In genomic region chr9:98519641-98520040, GRCh38 we compare ENCODE assay signal across 20 cellular contexts.
"Had no signal": no experiment of that assay in that cellular context is flagged by ENCODE, and none has a peak within 500 bp of the region (broad histone marks: within the 10 kb centered on the region; RNA-seq: fewer than 3 reads in every experiment).

No MANE protein-coding gene starts in this region.

- H3K27ac ChIP-seq: left lung, lower lobe of right lung, pancreas, prostate gland, skin epidermis, suprapubic skin, tibial nerve, uterus had no signal

- H3K36me3 ChIP-seq: left lung, lower lobe of right lung, pancreas, prostate gland, suprapubic skin, tibial nerve, uterus had no signal

- H3K4me1 ChIP-seq: left lung, lower lobe of right lung, pancreas, prostate gland, suprapubic skin, tibial nerve, uterus had no signal

- H3K27me3 ChIP-seq: pancreas, suprapubic skin, tibial nerve, uterus had no signal

- DNase-seq: immature natural killer cell; kidney; left colon; left lung; lower lobe of right lung; mammary epithelial cell; mesenchymal stem cell; naive thymus-derived CD8-positive, alpha-beta T cell; nucleus accumbens; pancreas; retina; stimulated activated CD4-positive, alpha-beta T cell treated with anti-CD3 and anti-CD28 coated beads, Interleukin-4, amount 100 ng/mL, for 24 hours; stimulated activated naive CD4-positive, alpha-beta T cell; uterus had no signal

- ATAC-seq: left colon; left lung; lower lobe of right lung; naive thymus-derived CD8-positive, alpha-beta T cell; pancreas; right cardiac atrium; sciatic nerve had no signal

- H3K9me3 ChIP-seq: left lung, lower lobe of right lung, pancreas, prostate gland, suprapubic skin, uterus had no signal

- H3K4me3 ChIP-seq: left lung, lower lobe of right lung, pancreas, prostate gland, skin epidermis, suprapubic skin, tibial nerve, uterus had no signal
